Comparison of ENCODE assay signal across 7 cellular contexts in the genomic region with DNA sequence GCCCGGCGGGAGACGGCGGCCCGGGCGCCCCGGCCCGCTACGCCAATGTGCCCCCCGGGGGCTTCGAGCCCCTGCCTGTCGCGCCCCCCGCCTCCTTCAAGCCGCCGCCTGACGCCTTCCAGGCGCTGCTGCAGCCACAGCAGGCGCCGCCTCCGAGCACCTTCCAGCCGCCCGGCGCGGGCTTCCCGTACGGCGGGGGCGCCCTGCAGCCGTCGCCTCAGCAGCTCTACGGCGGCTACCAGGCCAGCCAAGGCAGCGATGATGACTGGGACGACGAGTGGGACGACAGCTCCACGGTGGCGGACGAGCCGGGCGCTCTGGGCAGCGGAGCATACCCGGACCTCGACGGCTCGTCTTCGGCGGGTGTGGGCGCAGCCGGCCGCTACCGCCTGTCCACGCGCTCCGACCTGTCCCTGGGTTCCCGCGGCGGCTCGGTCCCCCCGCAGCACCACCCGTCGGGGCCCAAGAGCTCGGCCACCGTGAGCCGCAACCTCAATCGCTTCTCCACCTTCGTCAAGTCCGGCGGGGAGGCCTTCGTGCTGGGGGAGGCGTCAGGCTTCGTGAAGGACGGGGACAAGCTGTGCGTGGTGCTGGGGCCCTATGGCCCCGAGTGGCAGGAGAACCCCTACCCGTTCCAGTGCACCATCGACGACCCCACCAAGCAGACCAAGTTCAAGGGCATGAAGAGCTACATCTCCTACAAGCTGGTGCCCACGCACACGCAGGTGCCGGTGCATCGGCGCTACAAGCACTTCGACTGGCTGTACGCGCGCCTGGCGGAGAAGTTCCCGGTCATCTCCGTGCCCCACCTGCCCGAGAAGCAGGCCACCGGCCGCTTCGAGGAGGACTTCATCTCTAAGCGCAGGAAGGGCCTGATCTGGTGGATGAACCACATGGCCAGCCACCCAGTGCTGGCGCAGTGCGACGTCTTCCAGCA. TPM values are rescaled to one million over a fixed set of nuclear protein-coding genes. Genes with fewer than 3 reads are reported as not detected.
DNase-seq lines count a peak whose midpoint lies in the region; ATAC-seq and TF ChIP-seq lines count a peak whose summit lies in the region.

No MANE protein-coding gene starts in this region.

- no peaks in the 10 kb centered on the region for H3K9me3 Mint-ChIP-seq in osteocyte (ENCODE audit: unreplicated experiment)

- CTCF ChIA-PET in PC-3 (lab: Charles Lee): interaction anchor here (1.0 to 2.7 kb wide), 3 partner anchors 224 to 349 kb away, joined by 4 to 28 read pairs (median 9); no protein-coding TSS in a partner anchor

- intact Hi-C loops in PC-3 (cut with micrococcal nuclease): loop anchor here (5.0 kb wide), 1 partner anchor 104 kb away; no protein-coding TSS in a partner anchor

- H2AFZ ChIP-seq in PC-3 (ENCODE audit: low read length): peak overlapping the region; percentile 61; the same call in 1 of the 2 replicates

- peaks cover 53% of the 10 kb centered on the region for H3K79me2 ChIP-seq in PC-3 (ENCODE audit: low read length)

- no peak for TF ChIP-seq EP300 in gastroesophageal sphincter (IDR thresholded peaks at IDR 0.05)
- TF ChIP-seq EP300 in upper lobe of left lung (IDR thresholded peaks at IDR 0.05): no peak

- H4K20me1 ChIP-seq in PC-3 (ENCODE audit: low read length): 0 out of 2 replicates have a peak, but pooled peaks cover 8% of the 10 kb centered on the region

- H3K36me3 Mint-ChIP-seq in osteocyte (ENCODE audit: unreplicated experiment): peaks cover 6% of the 10 kb centered on the region

- TSS peak; percentile 30 for BruUV-seq in PC-3 (replicated peaks; lab: Mats Ljungman, UMichigan)

- peak overlapping the region; percentile 85 for H3K4me2 ChIP-seq in PC-3 (ENCODE audit: low read length)

- TF ChIP-seq POLR2A in gastroesophageal sphincter (IDR thresholded peaks at IDR 0.05): no peak
- no peak for TF ChIP-seq POLR2A in upper lobe of left lung (IDR thresholded peaks at IDR 0.05)

- H3K27me3 Mint-ChIP-seq in osteocyte (ENCODE audit: unreplicated experiment): no peaks in the 10 kb centered on the region

- H3K27me3 ChIP-seq in PC-3 (ENCODE audit: low read length) (no peaks in the 10 kb centered on the region), gastroesophageal sphincter (no peaks in the 10 kb centered on the region), upper lobe of left lung (no peaks in the 10 kb centered on the region)

- H3F3A ChIP-seq in PC-3 (ENCODE audit: low read length, unreplicated experiment): no peaks in the 10 kb centered on the region

- peak overlapping the region; percentile 67 for H3K4me3 ChIP-seq in PC-3 (ENCODE audit: low read length)
- H3K4me3 ChIP-seq in gastroesophageal sphincter: peak overlapping the region; percentile 91 to 100
- H3K4me3 ChIP-seq in upper lobe of left lung: peak overlapping the region; percentile 88 to 99 (median 96)

- 93% methylated on average over 3 of the region's 99 CpGs; no CpG with 5 or more reads in 1 of the 2 donors for WGBS in gastroesophageal sphincter (ENCODE audit: low coverage in 1 of 2), 2 donors
- WGBS in upper lobe of left lung, 2 donors: 42 to 77% methylated on average over 20 to 64 of the region's 99 CpGs

- H3K4me1 Mint-ChIP-seq in osteocyte (ENCODE audit: unreplicated experiment): peaks cover 68% of the 10 kb centered on the region

- ATAC-seq in GM18519 (IDR thresholded peaks at IDR 0.05; ENCODE audit: low FRiP score, unreplicated experiment) (peak; percentile 14), HG02938 (IDR thresholded peaks at IDR 0.05; ENCODE audit: unreplicated experiment) (peak; percentile 22), PC-3 (peak; percentile 54), gastroesophageal sphincter (peak; percentile 57), upper lobe of left lung (ENCODE audit: low FRiP score in 2 of 2) (peak; percentile 73 to 80)

- H3K4me1 ChIP-seq in PC-3 (ENCODE audit: insufficient read depth, low read length): peaks cover 26% of the 10 kb centered on the region
- H3K4me1 ChIP-seq in gastroesophageal sphincter: peaks cover 0 to 59% (median 15%) of the 10 kb centered on the region in 3 donors
- H3K4me1 ChIP-seq in upper lobe of left lung: peaks cover 33 to 58% (median 39%) of the 10 kb centered on the region in 4 donors

- POLR2A ChIA-PET in PC-3 (lab: Charles Lee; ENCODE audit: unreplicated experiment): no interaction called here

- no peaks in the 10 kb centered on the region for H3K9me3 ChIP-seq in PC-3 (ENCODE audit: low read length)
- no peaks in the 10 kb centered on the region for H3K9me3 ChIP-seq in gastroesophageal sphincter
- H3K9me3 ChIP-seq in upper lobe of left lung: no peaks in the 10 kb centered on the region

- H3K9me2 ChIP-seq in PC-3 (replicated peaks; ENCODE audit: low read length): no peaks in the 10 kb centered on the region

- peak overlapping the region; percentile 84 for H3K4me3 Mint-ChIP-seq in osteocyte (ENCODE audit: unreplicated experiment)

- no peak overlapping the region for H3K27ac Mint-ChIP-seq in osteocyte (ENCODE audit: unreplicated experiment)

- H3K9ac ChIP-seq in PC-3 (ENCODE audit: low read length): peak overlapping the region; percentile 66

- H3K27ac ChIP-seq in PC-3 (ENCODE audit: low read length) (no peak overlapping the region), gastroesophageal sphincter (peak overlapping the region; percentile 76 to 98 (median 97)), upper lobe of left lung (peak overlapping the region; percentile 95 to 98 (median 96))

- H3K36me3 ChIP-seq in PC-3 (ENCODE audit: low read depth, low read length) (no peaks in the 10 kb centered on the region), gastroesophageal sphincter (peaks cover 0 to 3% of the 10 kb centered on the region in 2 donors), upper lobe of left lung (peaks cover 0 to 4% (median 0%) of the 10 kb centered on the region in 4 donors)

- TF ChIP-seq CTCF in PC-3 (conservative IDR thresholded peaks at IDR 0.05; ENCODE audit: low read depth, low read length): no peak
- TF ChIP-seq CTCF in gastroesophageal sphincter (IDR thresholded peaks at IDR 0.05): peak in 2 of 4 experiments; percentile 7 to 22
- TF ChIP-seq CTCF in osteocyte (IDR thresholded peaks at IDR 0.05): no peak
- TF ChIP-seq CTCF in upper lobe of left lung (IDR thresholded peaks at IDR 0.05): no peak

- DNase-seq in PC-3 (peak; percentile 21), osteocyte (ENCODE audit: extremely low spot score, unreplicated experiment) (peak; percentile 86), upper lobe of left lung (peak; percentile 73 to 93)
- DNase-seq in activated effector memory CD4-positive, alpha-beta T cell treated with anti-CD3 and anti-CD28 coated beads, Interleukin-2, amount 50 U/mL, for 16 hours: peak; percentile 85

RNA-seq across cellular contexts. Expression of a gene that starts 0.9 kb away (rescaled TPM):
- 14.3 and 16.5 TPM in 2 replicates for total RNA-seq in PC-3 (2014; rRNA removed)
- 10 to 100 TPM; 34.9 to 65.7 (median 49.2) TPM for total RNA-seq in gastroesophageal sphincter
- 27.3 and 28.8 TPM in 2 replicates for total RNA-seq in osteocyte
- 10 to 100 TPM; 22.4 to 50.2 (median 43.3) TPM for total RNA-seq in upper lobe of left lung

Comparison
In these comparisons a context has a peak if more than half of its experiments do, and no peak if none do; other contexts are left out.
1. ATAC-seq: peak in every context shown above with its lines; median percentile 76 in upper lobe of left lung; 57 in gastroesophageal sphincter; 54 in PC-3; 22 in HG02938; 14 in GM18519.
2. DNase-seq: peak in every context shown above with its lines; median percentile 86 in osteocyte; 85 in activated effector memory CD4-positive, alpha-beta T cell treated with anti-CD3 and anti-CD28 coated beads, Interleukin-2, amount 50 U/mL, for 16 hours; 83 in upper lobe of left lung; 21 in PC-3.